ENCODE assay signal across 8 cellular contexts in the genomic region with DNA sequence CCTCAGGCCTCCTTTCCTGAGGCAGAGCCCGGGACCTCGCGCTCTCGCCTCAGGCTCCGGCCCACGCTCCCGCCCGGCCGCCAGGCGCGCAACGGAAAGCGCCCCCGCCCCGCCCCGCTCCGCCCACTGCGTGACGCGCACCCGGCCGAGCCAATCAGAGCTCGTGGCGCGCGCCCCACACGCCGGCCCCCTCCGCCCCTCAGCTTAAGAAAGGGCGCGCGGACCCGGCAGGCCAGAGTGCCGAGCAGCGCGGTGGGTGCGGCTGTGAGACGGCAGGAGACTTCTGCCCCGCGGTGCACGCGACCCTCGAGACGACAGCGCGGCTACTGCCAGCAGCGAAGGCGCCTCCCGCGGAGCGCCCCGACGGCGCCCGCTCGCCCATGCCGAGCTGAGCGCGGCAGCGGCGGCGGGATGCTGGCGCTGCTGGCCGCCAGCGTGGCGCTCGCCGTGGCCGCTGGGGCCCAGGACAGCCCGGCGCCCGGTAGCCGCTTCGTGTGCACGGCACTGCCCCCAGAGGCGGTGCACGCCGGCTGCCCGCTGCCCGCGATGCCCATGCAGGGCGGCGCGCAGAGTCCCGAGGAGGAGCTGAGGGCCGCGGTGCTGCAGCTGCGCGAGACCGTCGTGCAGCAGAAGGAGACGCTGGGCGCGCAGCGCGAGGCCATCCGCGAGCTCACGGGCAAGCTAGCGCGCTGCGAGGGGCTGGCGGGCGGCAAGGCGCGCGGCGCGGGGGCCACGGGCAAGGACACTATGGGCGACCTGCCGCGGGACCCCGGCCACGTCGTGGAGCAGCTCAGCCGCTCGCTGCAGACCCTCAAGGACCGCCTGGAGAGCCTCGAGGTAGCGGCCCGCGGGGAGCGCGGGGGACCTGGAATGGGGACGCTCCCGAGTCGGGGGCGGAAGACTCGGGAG. TPM values are rescaled to one million over a fixed set of nuclear protein-coding genes. Genes with fewer than 3 reads are reported as not detected.
A peak's percentile ranks its signal among the peaks of the same experiment; 100 is the strongest.
DNase-seq lines count a peak whose midpoint lies in the region; TF ChIP-seq lines count a peak whose summit lies in the region.

A gene with protein sequence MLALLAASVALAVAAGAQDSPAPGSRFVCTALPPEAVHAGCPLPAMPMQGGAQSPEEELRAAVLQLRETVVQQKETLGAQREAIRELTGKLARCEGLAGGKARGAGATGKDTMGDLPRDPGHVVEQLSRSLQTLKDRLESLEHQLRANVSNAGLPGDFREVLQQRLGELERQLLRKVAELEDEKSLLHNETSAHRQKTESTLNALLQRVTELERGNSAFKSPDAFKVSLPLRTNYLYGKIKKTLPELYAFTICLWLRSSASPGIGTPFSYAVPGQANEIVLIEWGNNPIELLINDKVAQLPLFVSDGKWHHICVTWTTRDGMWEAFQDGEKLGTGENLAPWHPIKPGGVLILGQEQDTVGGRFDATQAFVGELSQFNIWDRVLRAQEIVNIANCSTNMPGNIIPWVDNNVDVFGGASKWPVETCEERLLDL (plus strand): TSS at position 235 of the 909 bp plus-strand sequence. CDS start 177 bp downstream, at position 412.

- TF ChIP-seq CTCF in C4-2B (conservative IDR thresholded peaks at IDR 0.05) (peak; percentile 90), chondrocyte (IDR thresholded peaks at IDR 0.05) (peak; percentile 65), type B pancreatic cell (conservative IDR thresholded peaks at IDR 0.05) (peak; percentile 56)

- no peak within 1 kb of the TSS for H4K5ac ChIP-seq in mesendoderm (ENCODE audit: low read length)

- H3K27ac ChIP-seq in C4-2B (peak within 1 kb of the TSS; percentile 24), mesendoderm (ENCODE audit: low read depth, low read length) (no peak within 1 kb of the TSS)

- H3K4me3 Mint-ChIP-seq in chondrocyte (ENCODE audit: unreplicated experiment) (peak within 1 kb of the TSS; percentile 57), type B pancreatic cell (peak within 1 kb of the TSS; percentile 80)

- H3K4me3 ChIP-seq in mesendoderm (ENCODE audit: low read length): no peak within 1 kb of the TSS

- no peaks in the 10 kb centered on the region for H3K4me1 ChIP-seq in mesendoderm (ENCODE audit: control insufficient read depth, low read depth, low read length)

- peak within 1 kb of the TSS; percentile 56 for H3K4me2 ChIP-seq in mesendoderm (ENCODE audit: low read length)

- H2AK5ac ChIP-seq in mesendoderm (ENCODE audit: low read length): no peak within 1 kb of the TSS

- H3K9me3 Mint-ChIP-seq in chondrocyte (ENCODE audit: low read depth) (no peaks in the 10 kb centered on the region), type B pancreatic cell (no peaks in the 10 kb centered on the region)

- peak within 1 kb of the TSS; percentile 57 for H3K9ac ChIP-seq in mesendoderm (ENCODE audit: low read length)

- no peaks in the 10 kb centered on the region for H3K79me2 ChIP-seq in mesendoderm (ENCODE audit: control insufficient read depth, insufficient read depth, low read length)

- H3K36me3 Mint-ChIP-seq in chondrocyte (ENCODE audit: low read depth) (no peaks in the 10 kb centered on the region), type B pancreatic cell (no peaks in the 10 kb centered on the region)

- no peak within 1 kb of the TSS for H2BK120ac ChIP-seq in mesendoderm (ENCODE audit: low read depth, low read length)

- H2BK15ac ChIP-seq in mesendoderm (replicated peaks; ENCODE audit: low read depth): no peak within 1 kb of the TSS

- H4K8ac ChIP-seq in mesendoderm (ENCODE audit: low read depth, low read length): no peak within 1 kb of the TSS

- H3K79me1 ChIP-seq in mesendoderm (ENCODE audit: low read length): no peaks in the 10 kb centered on the region

- H3K23ac ChIP-seq in mesendoderm (ENCODE audit: low read length): peak within 1 kb of the TSS; percentile 45

- H3K27me3 ChIP-seq in mesendoderm (ENCODE audit: insufficient read depth, low read length, poor library complexity): peaks cover 23% of the 10 kb centered on the region

- H2BK5ac ChIP-seq in mesendoderm (ENCODE audit: low read length): no peak within 1 kb of the TSS

- peak within 1 kb of the TSS; percentile 67 for H3K56ac ChIP-seq in mesendoderm (ENCODE audit: low read length)

- no peak within 1 kb of the TSS for H3K18ac ChIP-seq in mesendoderm (ENCODE audit: low read length)

- H3K27me3 Mint-ChIP-seq in chondrocyte (ENCODE audit: low read depth): peaks cover 55% of the 10 kb centered on the region
- peaks cover 75% of the 10 kb centered on the region for H3K27me3 Mint-ChIP-seq in type B pancreatic cell

- H3K36me3 ChIP-seq in mesendoderm (ENCODE audit: control insufficient read depth, insufficient read depth, low read length): no peaks in the 10 kb centered on the region

- no peak within 1 kb of the TSS for H3K4ac ChIP-seq in mesendoderm (ENCODE audit: low read depth, low read length)

- no CpG with 5 or more reads among the region's 130 CpGs for WGBS in mesendoderm (ENCODE audit: extremely low coverage, insufficient coverage, low lambda C conversion rate)

- no peak within 1 kb of the TSS for H3K27ac Mint-ChIP-seq in chondrocyte (ENCODE audit: unreplicated experiment)
- no peak within 1 kb of the TSS for H3K27ac Mint-ChIP-seq in type B pancreatic cell

- DNase-seq in NCI-H2029 (lab: John Stamatoyannopoulos, UW) (peak; percentile 70), chondrocyte (ENCODE audit: low spot score) (no peak), mesendoderm (peak; percentile 81), type B pancreatic cell (ENCODE audit: extremely low spot score, unreplicated experiment) (no peak), cortex of kidney (lab: John Stamatoyannopoulos, UW) (no peak), SIG-M5 (lab: John Stamatoyannopoulos, UW) (no peak)
- DNase-seq in activated effector memory CD4-positive, alpha-beta T cell treated with anti-CD3 and anti-CD28 coated beads, Interleukin-2, amount 50 U/mL, for 16 hours: no peak

- H3K4me1 Mint-ChIP-seq in chondrocyte (ENCODE audit: low read depth) (peaks cover 13% of the 10 kb centered on the region), type B pancreatic cell (ENCODE audit: unreplicated experiment) (peaks cover 7% of the 10 kb centered on the region)

RNA-seq across cellular contexts. Expression of the gene that starts here (rescaled TPM):
- total RNA-seq in chondrocyte (1.4 to 5.5 TPM (median 5.5 TPM) in 3 replicates), type B pancreatic cell (ENCODE audit: low replicate concordance) (14.2 and 24.6 TPM in 2 replicates)
- 2.9 TPM for polyA plus RNA-seq in mesendoderm (2013, experiment 1 of 2)
- polyA plus RNA-seq in mesendoderm (2013, experiment 2 of 2): 3.1 TPM

Comparison
In these comparisons a context has a peak if more than half of its experiments do, and no peak if none do; other contexts are left out.
1. DNase-seq: peak in NCI-H2029 (single experiment) and mesendoderm (single experiment); none in chondrocyte (single experiment), type B pancreatic cell (single experiment), cortex of kidney (single experiment), SIG-M5 (single experiment) and activated effector memory CD4-positive, alpha-beta T cell treated with anti-CD3 and anti-CD28 coated beads, Interleukin-2, amount 50 U/mL, for 16 hours (single experiment).
2. Peak in every context shown above with its lines, with median percentiles within 50 percentile points of each other: CTCF ChIP-seq.